In genomic region chr4:73735231-73735630, GRCh38 we compare ENCODE assay signal across 8 cellular contexts. TPM values are rescaled to one million over a fixed set of nuclear protein-coding genes. Genes with fewer than 3 reads are reported as not detected.
DNase-seq lines count a peak whose midpoint lies in the region; ATAC-seq, FAIRE-seq and TF ChIP-seq lines count a peak whose summit lies in the region.

No MANE protein-coding gene starts in this region.

- H3K14ac ChIP-seq in IMR-90 (replicated peaks; ENCODE audit: low read depth, low read length) = no peak overlapping the region

- no peaks in the 10 kb centered on the region for H4K20me1 ChIP-seq in IMR-90 (ENCODE audit: insufficient read depth, low read length)

- H2BK20ac ChIP-seq in IMR-90 (ENCODE audit: low read depth, low read length) = no peak overlapping the region

- peaks cover 5% of the 10 kb centered on the region for H3K4me1 ChIP-seq in IMR-90 (ENCODE audit: control insufficient read depth, insufficient read depth, low read length)

- POLR2A ChIA-PET in IMR-90 (lab: Charles Lee; ENCODE audit: unreplicated experiment) = no interaction called here

- no peak overlapping the region for H2AFZ ChIP-seq in IMR-90 (replicated peaks; ENCODE audit: low read length, poor library complexity)

- no peak for TF ChIP-seq CTCF in GM13976 (IDR thresholded peaks at IDR 0.05; ENCODE audit: borderline replicate concordance, control extremely low read depth, extremely low read depth, insufficient read depth, missing control alignments)
- no peak for TF ChIP-seq CTCF in IMR-90 (conservative IDR thresholded peaks at IDR 0.05; ENCODE audit: low read depth, low read length)
- TF ChIP-seq CTCF in fibroblast of villous mesenchyme (IDR thresholded peaks at IDR 0.05; ENCODE audit: insufficient read depth, low read depth, low read length) = no peak

- no peak overlapping the region; the same call in 1 of the 2 replicates for H2BK120ac ChIP-seq in IMR-90 (ENCODE audit: low read depth, low read length)

- peak; percentile 49 for DNase-seq in GM13976 (ENCODE audit: low spot score)
- DNase-seq in IMR-90 = peak; percentile 79
- peak; percentile 35 for DNase-seq in fibroblast of villous mesenchyme (ENCODE audit: low read depth)
- no peak for DNase-seq in stimulated activated CD4-positive, alpha-beta T cell treated with anti-CD3 and anti-CD28 coated beads, Interleukin-4, amount 100 ng/mL, for 24 hours
- DNase-seq in NCI-H510A (lab: John Stamatoyannopoulos, UW) = no peak
- DNase-seq in frontal cortex (ENCODE audit: low spot score in 2 of 2) = no peak
- no peak for DNase-seq in UCSD-AML1 (lab: John Stamatoyannopoulos, UW; ENCODE audit: unreplicated experiment)

- peak; percentile 88 for ATAC-seq in GM21786 (IDR thresholded peaks at IDR 0.05; ENCODE audit: unreplicated experiment)
- ATAC-seq in IMR-90 (ENCODE audit: low read depth) = no peak; the same call in 1 of the 2 replicates

- FAIRE-seq in frontal cortex (lab: Jason Lieb, UNC) = no peak

- intact Hi-C loops in IMR-90 (cut with micrococcal nuclease) = no loop called here

- no peak overlapping the region for H4K8ac ChIP-seq in IMR-90 (ENCODE audit: low read depth in 2 of 2, low read length in 2 of 2)

- no peak for TF ChIP-seq RAD21 in IMR-90 (IDR thresholded peaks at IDR 0.05; ENCODE audit: low read length)

- dilution Hi-C loops in IMR-90 (cut with HindIII; ENCODE audit: low sequenced_read_pairs, unreplicated experiment) = no loop called here

- peak overlapping the region; percentile 33; the same call in 1 of the 2 replicates for H3K27ac ChIP-seq in IMR-90 (ENCODE audit: insufficient read depth, low read length)

- no peak overlapping the region for H3K4me3 ChIP-seq in IMR-90 (ENCODE audit: insufficient read depth, low read depth, low read length)
- H3K4me3 ChIP-seq in fibroblast of villous mesenchyme (ENCODE audit: low read depth, low read length) = no peak overlapping the region

- in situ Hi-C loops in GM13976 (cut with MboI; ENCODE audit: low sequenced_read_pairs, unreplicated experiment) (no loop called here), IMR-90 (cut with MboI; ENCODE audit: low sequenced_read_pairs) (no loop called here)

- H3K9me1 ChIP-seq in IMR-90 (ENCODE audit: insufficient read depth, low read length) = 0 out of 2 replicates have a peak, but pooled peaks cover 4% of the 10 kb centered on the region

- H4K91ac ChIP-seq in IMR-90 (ENCODE audit: insufficient read depth, low read depth, low read length) = no peak overlapping the region

- H3K9me3 ChIP-seq in IMR-90 (ENCODE audit: control insufficient read depth, insufficient read depth, low read length) = no peaks in the 10 kb centered on the region

- H3K4me2 ChIP-seq in IMR-90 (ENCODE audit: low read depth, low read length) = no peak overlapping the region

- no peak overlapping the region for H3K4ac ChIP-seq in IMR-90 (ENCODE audit: low read depth, low read length)

- no peak overlapping the region for H4K5ac ChIP-seq in IMR-90 (ENCODE audit: low read depth, low read length)

- H2AK5ac ChIP-seq in IMR-90 (ENCODE audit: low read depth, low read length) = peak overlapping the region; percentile 71; the same call in 1 of the 2 replicates

- no peak overlapping the region for H2BK5ac ChIP-seq in IMR-90 (ENCODE audit: low read depth, low read length, poor library complexity, severe bottlenecking)

- H3K27me3 ChIP-seq in IMR-90 (ENCODE audit: control insufficient read depth, insufficient read depth, low read length) = no peaks in the 10 kb centered on the region

- no peak overlapping the region for H3K9ac ChIP-seq in IMR-90 (ENCODE audit: low read depth, low read length)

- no peak overlapping the region for H3K56ac ChIP-seq in IMR-90 (ENCODE audit: extremely low read depth, insufficient read depth, low read length)

- H3K18ac ChIP-seq in IMR-90 (ENCODE audit: low read depth, low read length) = no peak overlapping the region

- no peaks in the 10 kb centered on the region for H3K36me3 ChIP-seq in IMR-90 (ENCODE audit: control insufficient read depth, insufficient read depth, low read length)

- CTCF ChIA-PET in IMR-90 (lab: Yijun Ruan, JAX) = no interaction called here

- no TSS peak for BruUV-seq in IMR-90 (replicated peaks; lab: Mats Ljungman, UMichigan)

- no CpG with 5 or more reads among the region's 3 CpGs for WGBS in IMR-90 (ENCODE audit: extremely low coverage in 2 of 2, insufficient read length in 1 of 2), 2 experiments

- H3K23ac ChIP-seq in IMR-90 (ENCODE audit: low read depth, low read length) = no peak overlapping the region

- H2BK15ac ChIP-seq in IMR-90 (ENCODE audit: low read depth, low read length) = no peak overlapping the region

- no peak for TF ChIP-seq POLR2A in IMR-90 (IDR thresholded peaks at IDR 0.05; ENCODE audit: low read depth, low read length)

- no peak overlapping the region for H2AK9ac ChIP-seq in IMR-90 (replicated peaks; ENCODE audit: low read depth, low read length, poor library complexity)

- H3K79me1 ChIP-seq in IMR-90 (ENCODE audit: low read depth in 1 of 2, low read length in 2 of 2) = no peaks in the 10 kb centered on the region

TF ChIP-seq in IMR-90, 13 proteins besides CTCF, POLR2A, EP300 and RAD21:
- TF ChIP-seq, protein P1, sequence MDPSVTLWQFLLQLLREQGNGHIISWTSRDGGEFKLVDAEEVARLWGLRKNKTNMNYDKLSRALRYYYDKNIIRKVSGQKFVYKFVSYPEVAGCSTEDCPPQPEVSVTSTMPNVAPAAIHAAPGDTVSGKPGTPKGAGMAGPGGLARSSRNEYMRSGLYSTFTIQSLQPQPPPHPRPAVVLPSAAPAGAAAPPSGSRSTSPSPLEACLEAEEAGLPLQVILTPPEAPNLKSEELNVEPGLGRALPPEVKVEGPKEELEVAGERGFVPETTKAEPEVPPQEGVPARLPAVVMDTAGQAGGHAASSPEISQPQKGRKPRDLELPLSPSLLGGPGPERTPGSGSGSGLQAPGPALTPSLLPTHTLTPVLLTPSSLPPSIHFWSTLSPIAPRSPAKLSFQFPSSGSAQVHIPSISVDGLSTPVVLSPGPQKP (IDR thresholded peaks at IDR 0.05; ENCODE audit: borderline replicate concordance, low read depth, low read length) = no peak
- TF ChIP-seq NFE2L2 (IDR thresholded peaks at IDR 0.05; ENCODE audit: low read depth, low read length) (peak; percentile 88), MAFK (IDR thresholded peaks at IDR 0.05; ENCODE audit: low read depth, low read length) (peak; percentile 28; the same call in 1 of the 2 replicates), RCOR1 (IDR thresholded peaks at IDR 0.05; ENCODE audit: insufficient replicate concordance, low read length) (no peak), FOS (IDR thresholded peaks at IDR 0.05; ENCODE audit: low read depth, low read length) (no peak), MXI1 (IDR thresholded peaks at IDR 0.05; ENCODE audit: borderline replicate concordance, low read depth, low read length) (no peak), CEBPB (IDR thresholded peaks at IDR 0.05; ENCODE audit: low read depth, low read length) (no peak), BHLHE40 (IDR thresholded peaks at IDR 0.05; ENCODE audit: low read depth, low read length) (peak; percentile 52; the same call in 1 of the 2 replicates), SMC3 (IDR thresholded peaks at IDR 0.05; ENCODE audit: low read depth, low read length) (no peak), MAZ (IDR thresholded peaks at IDR 0.05; ENCODE audit: borderline replicate concordance, low read depth, low read length) (no peak), RFX5 (IDR thresholded peaks at IDR 0.05; ENCODE audit: low read depth, low read length) (no peak), CHD1 (IDR thresholded peaks at IDR 0.05; ENCODE audit: low read depth, low read length) (no peak)
- TF ChIP-seq, protein P2, sequence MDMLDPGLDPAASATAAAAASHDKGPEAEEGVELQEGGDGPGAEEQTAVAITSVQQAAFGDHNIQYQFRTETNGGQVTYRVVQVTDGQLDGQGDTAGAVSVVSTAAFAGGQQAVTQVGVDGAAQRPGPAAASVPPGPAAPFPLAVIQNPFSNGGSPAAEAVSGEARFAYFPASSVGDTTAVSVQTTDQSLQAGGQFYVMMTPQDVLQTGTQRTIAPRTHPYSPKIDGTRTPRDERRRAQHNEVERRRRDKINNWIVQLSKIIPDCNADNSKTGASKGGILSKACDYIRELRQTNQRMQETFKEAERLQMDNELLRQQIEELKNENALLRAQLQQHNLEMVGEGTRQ (IDR thresholded peaks at IDR 0.05; ENCODE audit: low read depth, low read length) = no peak

RNA-seq across cellular contexts. Expression of gene CXCL8, which starts 5.1 kb away (rescaled TPM):
- total RNA-seq in IMR-90 (2012; rRNA removed) (2.7 and 3.3 TPM in 2 replicates), fibroblast of villous mesenchyme (25.1 and 294 TPM in 2 replicates), frontal cortex (0.41 TPM)
- polyA plus RNA-seq in IMR-90 (2012; rRNA removed) = 2.2 and 3.0 TPM in 2 replicates
- 0.67 and 2.0 TPM in 2 replicates for polyA plus RNA-seq in IMR-90 (2012; cell fraction: cytosol; rRNA removed)
- polyA plus RNA-seq in IMR-90 (2012; cell fraction: nucleus; rRNA removed; ENCODE audit: low replicate concordance) = 0.67 and 14.4 TPM in 2 replicates

Comparison
In these comparisons a context has a peak if more than half of its experiments do, and no peak if none do; other contexts are left out.
1. DNase-seq: peak in GM13976 (single experiment), IMR-90 (single experiment) and fibroblast of villous mesenchyme (single experiment); none in stimulated activated CD4-positive, alpha-beta T cell treated with anti-CD3 and anti-CD28 coated beads, Interleukin-4, amount 100 ng/mL, for 24 hours (single experiment), NCI-H510A (single experiment), frontal cortex (0 of 2) and UCSD-AML1 (single experiment).